Comparison of ENCODE assay signal across 10 cellular contexts in genomic region chr3:29153811-29154210, GRCh38.
DNase-seq lines count a peak whose midpoint lies in the region; ATAC-seq and TF ChIP-seq lines count a peak whose summit lies in the region.
"Had no signal": no experiment of that assay in that cellular context is flagged by ENCODE, and none has a peak within 500 bp of the region (broad histone marks: within the 10 kb centered on the region; RNA-seq: fewer than 3 reads in every experiment).

No MANE protein-coding gene starts in this region.

- POLR2A ChIA-PET in activated CD8-positive, alpha-beta T cell treated with anti-CD3 and anti-CD28 coated beads, Interleukin-2, amount 10 ng/mL, durations not matched to agents 7 days and 5 days (lab: Charles Lee) = interaction anchor here (0.7 to 1.0 kb wide), 2 partner anchors 13 to 170 kb away, joined by 3 read pairs; no protein-coding TSS in a partner anchor

- CTCF ChIA-PET in activated CD8-positive, alpha-beta T cell treated with anti-CD3 and anti-CD28 coated beads, Interleukin-2, amount 10 ng/mL, durations not matched to agents 7 days and 5 days (lab: Charles Lee) = no interaction called here

- H3K4me1 ChIP-seq in upper lobe of left lung = no peaks in the 10 kb centered on the region

- H3K27me3 Mint-ChIP-seq in activated CD8-positive, alpha-beta T cell treated with anti-CD3 and anti-CD28 coated beads, Interleukin-2, amount 10 ng/mL, durations not matched to agents 7 days and 5 days (ENCODE audit: low read depth) = peaks cover 2% of the 10 kb centered on the region

- no peaks in the 10 kb centered on the region for H3K27me3 ChIP-seq in upper lobe of left lung
- H3K27me3 ChIP-seq: MG63 had no signal

- peak in 2 of 3 donors; percentile 16 to 27 for DNase-seq in stimulated activated CD4-positive, alpha-beta T cell treated with anti-CD3 and anti-CD28 coated beads, Interleukin-12 subunit alpha, Interleukin-12 subunit beta, amount 100 ng/mL, for 48 hours (ENCODE audit: low read depth in 2 of 3, low spot score in 1 of 3)
- no peak for DNase-seq in stimulated activated CD4-positive, alpha-beta T cell treated with anti-CD3 and anti-CD28 coated beads, Interleukin-12 subunit alpha, Interleukin-12 subunit beta, amount 100 ng/mL, for 4 hours
- DNase-seq in activated CD8-positive, alpha-beta T cell treated with anti-CD3 and anti-CD28 coated beads, Interleukin-2, amount 10 ng/mL, durations not matched to agents 7 days and 5 days = peak; percentile 72
- peak; percentile 42 for DNase-seq in stimulated activated naive CD8-positive, alpha-beta T cell treated with anti-CD3 and anti-CD28 coated beads, Interleukin-15, Interleukin-2, amounts not matched to agents 100 U/mL and 50 U/mL, for 24 hours
- DNase-seq in upper lobe of left lung = no peak
- DNase-seq: MG63 had no signal

- no peak for TF ChIP-seq EP300 in upper lobe of left lung (IDR thresholded peaks at IDR 0.05)

- no peaks in the 10 kb centered on the region for H3K36me3 Mint-ChIP-seq in activated CD8-positive, alpha-beta T cell treated with anti-CD3 and anti-CD28 coated beads, Interleukin-2, amount 10 ng/mL, durations not matched to agents 7 days and 5 days (ENCODE audit: low read depth)

- H3K9me3 Mint-ChIP-seq in activated CD8-positive, alpha-beta T cell treated with anti-CD3 and anti-CD28 coated beads, Interleukin-2, amount 10 ng/mL, durations not matched to agents 7 days and 5 days (ENCODE audit: insufficient read depth) = no peaks in the 10 kb centered on the region

- ATAC-seq in HG03175 (IDR thresholded peaks at IDR 0.05; ENCODE audit: unreplicated experiment) (peak; percentile 73), GM21447 (IDR thresholded peaks at IDR 0.05; ENCODE audit: unreplicated experiment) (no peak), upper lobe of left lung (ENCODE audit: low FRiP score in 2 of 2) (no peak), GM21619 (IDR thresholded peaks at IDR 0.05; ENCODE audit: unreplicated experiment) (no peak)
- ATAC-seq in activated CD8-positive, alpha-beta T cell treated with anti-CD3 and anti-CD28 coated beads, Interleukin-2, amount 10 ng/mL, durations not matched to agents 7 days and 5 days = peak; percentile 70
- ATAC-seq in stimulated activated naive CD8-positive, alpha-beta T cell treated with anti-CD3 and anti-CD28 coated beads, Interleukin-15, Interleukin-2, amounts not matched to agents 100 U/mL and 50 U/mL, for 24 hours = peak; percentile 66

- TF ChIP-seq CTCF in upper lobe of left lung (IDR thresholded peaks at IDR 0.05) = no peak

- 55 to 74% methylated on average over 3 of the region's 3 CpGs for WGBS in upper lobe of left lung, 2 donors

- no peak overlapping the region for H3K27ac Mint-ChIP-seq in activated CD8-positive, alpha-beta T cell treated with anti-CD3 and anti-CD28 coated beads, Interleukin-2, amount 10 ng/mL, durations not matched to agents 7 days and 5 days

- no peaks in the 10 kb centered on the region for H3K9me3 ChIP-seq in upper lobe of left lung
- H3K9me3 ChIP-seq: MG63 had no signal

- peaks cover 11% of the 10 kb centered on the region for H3K4me1 Mint-ChIP-seq in activated CD8-positive, alpha-beta T cell treated with anti-CD3 and anti-CD28 coated beads, Interleukin-2, amount 10 ng/mL, durations not matched to agents 7 days and 5 days (ENCODE audit: low read depth)

- H3K4me3 Mint-ChIP-seq in activated CD8-positive, alpha-beta T cell treated with anti-CD3 and anti-CD28 coated beads, Interleukin-2, amount 10 ng/mL, durations not matched to agents 7 days and 5 days = no peak overlapping the region

- no peaks in the 10 kb centered on the region for H3K36me3 ChIP-seq in upper lobe of left lung
- H3K36me3 ChIP-seq: MG63 had no signal

- no peak overlapping the region for H3K4me3 ChIP-seq in upper lobe of left lung
- H3K4me3 ChIP-seq: MG63 had no signal

- H3K27ac ChIP-seq in upper lobe of left lung = no peak overlapping the region
- H3K27ac ChIP-seq: C4-2B had no signal

- no peak for TF ChIP-seq POLR2A in upper lobe of left lung (IDR thresholded peaks at IDR 0.05)

Comparison
In these comparisons a context has a peak if more than half of its experiments do, and no peak if none do; other contexts are left out.
1. DNase-seq: peak in stimulated activated CD4-positive, alpha-beta T cell treated with anti-CD3 and anti-CD28 coated beads, Interleukin-12 subunit alpha, Interleukin-12 subunit beta, amount 100 ng/mL, for 48 hours (2 of 3), activated CD8-positive, alpha-beta T cell treated with anti-CD3 and anti-CD28 coated beads, Interleukin-2, amount 10 ng/mL, durations not matched to agents 7 days and 5 days (single experiment) and stimulated activated naive CD8-positive, alpha-beta T cell treated with anti-CD3 and anti-CD28 coated beads, Interleukin-15, Interleukin-2, amounts not matched to agents 100 U/mL and 50 U/mL, for 24 hours (single experiment); none in stimulated activated CD4-positive, alpha-beta T cell treated with anti-CD3 and anti-CD28 coated beads, Interleukin-12 subunit alpha, Interleukin-12 subunit beta, amount 100 ng/mL, for 4 hours (single experiment) and upper lobe of left lung (0 of 2).
2. ATAC-seq: peak in HG03175 (single experiment), activated CD8-positive, alpha-beta T cell treated with anti-CD3 and anti-CD28 coated beads, Interleukin-2, amount 10 ng/mL, durations not matched to agents 7 days and 5 days (single experiment) and stimulated activated naive CD8-positive, alpha-beta T cell treated with anti-CD3 and anti-CD28 coated beads, Interleukin-15, Interleukin-2, amounts not matched to agents 100 U/mL and 50 U/mL, for 24 hours (single experiment); none in GM21447 (single experiment), upper lobe of left lung (0 of 2) and GM21619 (single experiment).